ENCODE assay signal across 11 cellular contexts in the genomic region with DNA sequence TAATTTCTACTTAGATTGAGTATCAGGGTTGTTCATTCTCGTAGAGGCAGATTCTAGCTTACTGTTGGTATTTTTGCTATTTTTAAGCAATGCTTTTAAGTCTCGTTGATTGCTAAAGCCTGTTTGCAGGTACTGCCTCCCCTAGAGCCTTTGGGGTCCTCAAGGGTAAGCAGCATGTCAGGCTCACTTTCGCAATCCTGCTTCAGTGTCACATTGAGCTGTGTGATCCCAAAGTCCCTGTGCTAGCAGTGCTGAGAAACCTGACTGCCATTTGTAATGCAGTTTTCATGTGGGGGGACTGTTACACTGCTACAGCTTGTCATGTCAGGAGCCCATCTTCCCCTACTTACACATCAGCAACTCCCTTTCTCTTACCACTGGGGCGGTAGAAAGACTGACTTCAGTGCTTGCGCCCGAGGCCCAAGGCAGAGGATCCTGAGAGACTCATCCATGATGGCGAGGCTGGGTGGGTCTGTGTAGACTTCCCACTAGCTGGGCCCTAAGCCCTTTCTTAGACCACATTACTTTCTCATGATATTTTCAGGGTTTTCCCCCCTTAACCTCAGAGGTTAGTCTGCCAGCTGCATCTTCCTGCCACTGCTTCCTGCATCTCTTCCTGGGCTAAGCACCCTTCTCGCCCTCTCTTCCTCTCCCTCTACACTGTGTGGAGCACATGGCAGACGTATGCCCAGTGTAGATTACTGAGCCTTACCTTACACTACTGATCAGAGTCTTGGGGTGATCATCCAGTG. TPM values are rescaled to one million over a fixed set of nuclear protein-coding genes. Genes with fewer than 3 reads are reported as not detected.
DNase-seq lines count a peak whose midpoint lies in the region; ATAC-seq, FAIRE-seq and TF ChIP-seq lines count a peak whose summit lies in the region.
"Had no signal": no experiment of that assay in that cellular context is flagged by ENCODE, and none has a peak within 500 bp of the region (broad histone marks: within the 10 kb centered on the region; RNA-seq: fewer than 3 reads in every experiment).

No MANE protein-coding gene starts in this region.

- ATAC-seq in HepG2, result peak; percentile 76
- ATAC-seq in right lobe of liver, result no peak
- ATAC-seq in HG02981 (IDR thresholded peaks at IDR 0.05; ENCODE audit: unreplicated experiment), result peak; percentile 46
- no peak for ATAC-seq in WTC11
- ATAC-seq in stimulated activated naive B cell treated with anti-CD40 and anti-IgM and Interleukin-4, amounts not matched to agents 10 μg/mL and 1 μg/mL and 100 μg/mL, for 72 hours (replicated peaks), result peak; percentile 80 to 81
- ATAC-seq: Right ventricle myocardium inferior had no signal

- DNase-seq in HepG2 (ENCODE audit: low spot score) (peak; percentile 56), right lobe of liver (no peak), WTC11 (ENCODE audit: low spot score) (no peak), GM23248 (no peak), RPMI8226 (no peak), suprapubic skin (ENCODE audit: low spot score in 2 of 2) (no peak)
- DNase-seq in stimulated activated naive B cell treated with anti-CD40 and anti-IgM and Interleukin-4, amounts not matched to agents 10 μg/mL and 1 μg/mL and 100 μg/mL, for 72 hours, result peak; percentile 38

- no peak for TF ChIP-seq RAD21 in HepG2 (CRISPR knock-in tag; IDR thresholded peaks at IDR 0.05)

- POLR2A ChIA-PET in HepG2 (lab: Yijun Ruan, JAX) (interaction anchor here (0.7 to 1.0 kb wide), 2 partner anchors 48 to 116 kb away, joined by 3 to 4 read pairs; partner anchors contain the start of gene PRDM10), WTC11 (lab: Charles Lee) (no interaction called here)

- no TSS peak for BruUV-seq in HepG2 (replicated peaks; lab: Mats Ljungman, UMichigan)

- no peak for TF ChIP-seq CTCF in HepG2 (CRISPR knock-in tag; IDR thresholded peaks at IDR 0.05)
- no peak for TF ChIP-seq CTCF in right lobe of liver (IDR thresholded peaks at IDR 0.05)
- TF ChIP-seq CTCF in WTC11 (IDR thresholded peaks at IDR 0.05), result no peak
- no peak for TF ChIP-seq CTCF in suprapubic skin (IDR thresholded peaks at IDR 0.05)

- H3K9me2 ChIP-seq in GM23248 (ENCODE audit: insufficient read depth), result no peaks in the 10 kb centered on the region

- H3K4me1 ChIP-seq in HepG2 (ENCODE audit: insufficient read depth, low read length) (peaks cover 63% of the 10 kb centered on the region), right lobe of liver (peaks cover 0 to 55% (median 24%) of the 10 kb centered on the region in 4 donors), GM23248 (ENCODE audit: insufficient read depth) (peaks cover 7% of the 10 kb centered on the region), suprapubic skin (peaks cover 4% of the 10 kb centered on the region)

- CTCF ChIA-PET in HepG2 (lab: Yijun Ruan, JAX; ENCODE audit: low intra/inter-chr PET ratio, low total read pairs), result no interaction called here
- CTCF ChIA-PET in WTC11 (lab: Charles Lee), result interaction anchor here (0.9 kb wide), 1 partner anchor 14 kb away, joined by 3 read pairs; no protein-coding TSS in a partner anchor

- peaks cover 33% of the 10 kb centered on the region for H3K36me3 Mint-ChIP-seq in WTC11
- H3K36me3 Mint-ChIP-seq in stimulated activated naive B cell treated with anti-CD40 and anti-IgM and Interleukin-4, amounts not matched to agents 10 μg/mL and 1 μg/mL and 100 μg/mL, for 72 hours, result peaks cover 22 to 27% of the 10 kb centered on the region in 2 donors

- no peaks in the 10 kb centered on the region for H3K27me3 Mint-ChIP-seq in WTC11 (ENCODE audit: low read depth)
- no peaks in the 10 kb centered on the region for H3K27me3 Mint-ChIP-seq in stimulated activated naive B cell treated with anti-CD40 and anti-IgM and Interleukin-4, amounts not matched to agents 10 μg/mL and 1 μg/mL and 100 μg/mL, for 72 hours

- H3K9me3 Mint-ChIP-seq in WTC11, result no peaks in the 10 kb centered on the region
- no peaks in the 10 kb centered on the region for H3K9me3 Mint-ChIP-seq in stimulated activated naive B cell treated with anti-CD40 and anti-IgM and Interleukin-4, amounts not matched to agents 10 μg/mL and 1 μg/mL and 100 μg/mL, for 72 hours

- in situ Hi-C loops in HepG2 (cut with HindIII; ENCODE audit: extremely low pct_ligation_motif_present, low pct_unique_long_range_greater_than_20kb) (no loop called here), GM23248 (cut with MboI) (no loop called here)

- H4K20me1 ChIP-seq in HepG2 (ENCODE audit: insufficient read depth, low read length), result peaks cover 11% of the 10 kb centered on the region
- H4K20me1 ChIP-seq in GM23248 (ENCODE audit: insufficient read depth), result peaks cover 4% of the 10 kb centered on the region; the same call in 1 of the 2 replicates

- H3K4me1 Mint-ChIP-seq in WTC11, result peaks cover 27% of the 10 kb centered on the region
- peaks cover 57 to 94% of the 10 kb centered on the region in 2 donors for H3K4me1 Mint-ChIP-seq in stimulated activated naive B cell treated with anti-CD40 and anti-IgM and Interleukin-4, amounts not matched to agents 10 μg/mL and 1 μg/mL and 100 μg/mL, for 72 hours

- TF ChIP-seq POLR2A in HepG2 (IDR thresholded peaks at IDR 0.05; ENCODE audit: insufficient read depth in 1 of 2, low read depth in 2 of 2, low read length in 2 of 2), result no peak
- no peak for TF ChIP-seq POLR2A in right lobe of liver (IDR thresholded peaks at IDR 0.05)
- no peak for TF ChIP-seq POLR2A in suprapubic skin (IDR thresholded peaks at IDR 0.05)

- H3K79me2 ChIP-seq in HepG2 (ENCODE audit: insufficient read depth, low read length) (peaks cover 53% of the 10 kb centered on the region), GM23248 (ENCODE audit: insufficient read depth) (0 out of 2 replicates have a peak, but pooled peaks cover 15% of the 10 kb centered on the region)

- H3K27ac Mint-ChIP-seq in WTC11, result peak overlapping the region; percentile 71; the same call in 1 of the 2 replicates
- peak overlapping the region; percentile 42 for H3K27ac Mint-ChIP-seq in stimulated activated naive B cell treated with anti-CD40 and anti-IgM and Interleukin-4, amounts not matched to agents 10 μg/mL and 1 μg/mL and 100 μg/mL, for 72 hours

- no peak overlapping the region for H3K4me3 Mint-ChIP-seq in WTC11
- H3K4me3 Mint-ChIP-seq in stimulated activated naive B cell treated with anti-CD40 and anti-IgM and Interleukin-4, amounts not matched to agents 10 μg/mL and 1 μg/mL and 100 μg/mL, for 72 hours, result peak overlapping the region; percentile 9 to 29

- 0 out of 2 replicates have a peak, but pooled peaks cover 9% of the 10 kb centered on the region for H3F3A ChIP-seq in GM23248 (ENCODE audit: insufficient read depth)

- peak overlapping the region; percentile 10 for H3K27ac ChIP-seq in HepG2 (ENCODE audit: extremely low read length, insufficient read depth, low read length)
- H3K27ac ChIP-seq in right lobe of liver, result peak overlapping the region in 1 of 3 donors; percentile 24
- H3K27ac ChIP-seq in GM23248, result no peak overlapping the region
- H3K27ac ChIP-seq in suprapubic skin, result no peak overlapping the region
- H3K27ac ChIP-seq: C4-2B, skin epidermis had no signal

- H3K36me3 ChIP-seq in HepG2 (replicated peaks in 1 of 2; ENCODE audit: control insufficient read depth in 1 of 2, insufficient read depth in 2 of 2, low read length in 2 of 2) (peaks cover 18 to 75% of the 10 kb centered on the region in 2 experiments), right lobe of liver (peaks cover 0 to 16% (median 3%) of the 10 kb centered on the region in 4 donors), GM23248 (ENCODE audit: low read depth) (peaks cover 17% of the 10 kb centered on the region), suprapubic skin (peaks cover 27% of the 10 kb centered on the region)

- H3K9ac ChIP-seq in HepG2 (ENCODE audit: insufficient read depth, low read depth, low read length) (no peak overlapping the region), GM23248 (no peak overlapping the region)

- no peaks in the 10 kb centered on the region for H3K9me3 ChIP-seq in HepG2 (ENCODE audit: low read length)
- no peaks in the 10 kb centered on the region for H3K9me3 ChIP-seq in right lobe of liver
- H3K9me3 ChIP-seq in GM23248 (ENCODE audit: low read depth), result no peaks in the 10 kb centered on the region
- H3K9me3 ChIP-seq in suprapubic skin, result no peaks in the 10 kb centered on the region

- no peak for TF ChIP-seq EP300 in HepG2 (IDR thresholded peaks at IDR 0.05; ENCODE audit: low read depth in 2 of 2, low read length in 2 of 2)
- TF ChIP-seq EP300 in HepG2 (CRISPR knock-in tag; IDR thresholded peaks at IDR 0.05; ENCODE audit: borderline replicate concordance), result no peak
- TF ChIP-seq EP300 in suprapubic skin (IDR thresholded peaks at IDR 0.05), result no peak

- intact Hi-C loops in HepG2 (cut with micrococcal nuclease; ENCODE audit: unreplicated experiment) (no loop called here), right lobe of liver (cut with DNase I) (no loop called here)

- H3K4me2 ChIP-seq in HepG2 (ENCODE audit: low read depth, low read length) (no peak overlapping the region), GM23248 (ENCODE audit: unreplicated experiment) (no peak overlapping the region)

- H3K4me3 ChIP-seq in HepG2 (replicated peaks in 1 of 3; ENCODE audit: insufficient read depth in 1 of 3, low read depth in 2 of 3, low read length in 3 of 3), result no peak overlapping the region
- no peak overlapping the region for H3K4me3 ChIP-seq in right lobe of liver
- H3K4me3 ChIP-seq in GM23248, result no peak overlapping the region
- H3K4me3 ChIP-seq in suprapubic skin, result no peak overlapping the region
- H3K4me3 ChIP-seq: skin epidermis had no signal

- no peak overlapping the region for H2AFZ ChIP-seq in HepG2 (ENCODE audit: low read length)
- no peak overlapping the region for H2AFZ ChIP-seq in GM23248

- peak; percentile 74 for FAIRE-seq in HepG2 (lab: Jason Lieb, UNC)

- no peaks in the 10 kb centered on the region for H3K27me3 ChIP-seq in HepG2 (ENCODE audit: control insufficient read depth in 1 of 2, insufficient read depth in 2 of 2, low read length in 2 of 2)
- H3K27me3 ChIP-seq in right lobe of liver, result no peaks in the 10 kb centered on the region
- no peaks in the 10 kb centered on the region for H3K27me3 ChIP-seq in GM23248 (replicated peaks; ENCODE audit: insufficient read depth)
- no peaks in the 10 kb centered on the region for H3K27me3 ChIP-seq in suprapubic skin

- 90% methylated on average over 9 of the region's 9 CpGs for WGBS in HepG2 (ENCODE audit: low lambda C conversion rate)
- 60% methylated on average over 5 of the region's 9 CpGs for WGBS in right lobe of liver (ENCODE audit: insufficient coverage, low coverage, low lambda C conversion rate, missing lambda C conversion rate)
- 98% methylated on average over 9 of the region's 9 CpGs for WGBS in GM23248 (ENCODE audit: low coverage in 1 of 2, low lambda C conversion rate in 2 of 2, missing lambda C conversion rate in 2 of 2), 2 experiments
- 89% methylated on average over 9 of the region's 9 CpGs for WGBS in suprapubic skin

RNA-seq across cellular contexts. Expression of gene ST14, which starts 40.8 kb away (rescaled TPM):
- 0.69 and 1.4 TPM in 2 replicates for total RNA-seq in HepG2 (2016; rRNA removed; fragmentation: Illumina TruSeq; extraction: Trizol)
- total RNA-seq in HepG2 (2016; cell fraction: cytosol; rRNA removed; fragmentation: Illumina TruSeq; extraction: Trizol; ENCODE audit: low read depth), result 0.26 and 0.30 TPM in 2 replicates
- total RNA-seq in HepG2 (2016; cell fraction: insoluble cytoplasmic fraction; rRNA removed; fragmentation: Illumina TruSeq; extraction: Trizol), result 0.55 and 1.3 TPM in 2 replicates
- total RNA-seq in HepG2 (2016; cell fraction: membrane; rRNA removed; fragmentation: Illumina TruSeq; extraction: Trizol), result 0.65 and 0.72 TPM in 2 replicates
- 0.94 and 0.99 TPM in 2 replicates for total RNA-seq in HepG2 (2016; cell fraction: nucleus; rRNA removed; fragmentation: Illumina TruSeq; extraction: Trizol)
- 0.88 and 1.1 TPM in 2 replicates for polyA plus RNA-seq in HepG2 (2011; rRNA removed)
- polyA plus RNA-seq in HepG2 (2011; cell fraction: cytosol; rRNA removed), result 0.90 and 1.3 TPM in 2 replicates
- 2.7 and 3.0 TPM in 2 replicates for polyA plus RNA-seq in HepG2 (2011; cell fraction: nucleus; rRNA removed)
- polyA plus RNA-seq in HepG2 (2012), result 0.76 and 1.3 TPM in 2 replicates
- 0.14 and 0.15 TPM in 2 replicates for polyA plus RNA-seq in HepG2 (2016; cell fraction: cytosol; fragmentation: Illumina TruSeq; extraction: Trizol; ENCODE audit: low read depth)
- polyA plus RNA-seq in HepG2 (2016; cell fraction: insoluble cytoplasmic fraction; fragmentation: Illumina TruSeq; extraction: Trizol; ENCODE audit: low read depth), result 0.84 and 1.1 TPM in 2 replicates
- polyA plus RNA-seq in HepG2 (2016; cell fraction: membrane; fragmentation: Illumina TruSeq; extraction: Trizol; ENCODE audit: low read depth), result 0.31 and 0.55 TPM in 2 replicates
- polyA plus RNA-seq in HepG2 (2016; cell fraction: nucleus; fragmentation: Illumina TruSeq; extraction: Trizol; ENCODE audit: insufficient read depth, low read depth), result 2.0 and 2.6 TPM in 2 replicates
- polyA minus RNA-seq in HepG2 (2011; rRNA and poly(A)+ RNA removed; ENCODE audit: low replicate concordance), result 2.0 and 3.1 TPM in 2 replicates
- polyA minus RNA-seq in HepG2 (2011; cell fraction: cytosol; rRNA and poly(A)+ RNA removed), result 0.62 and 0.79 TPM in 2 replicates
- polyA minus RNA-seq in HepG2 (2011; cell fraction: nucleus; rRNA and poly(A)+ RNA removed), result 0.64 and 0.87 TPM in 2 replicates
- 10 to 100 TPM in 3 of 6 experiments, 1 to 10 TPM in 3; 2.5 to 16.7 (median 10.8) TPM for total RNA-seq in right lobe of liver
- total RNA-seq in WTC11 (2021), result 27.5 to 33.9 TPM (median 27.8 TPM) in 3 replicates
- not detected in 2 replicates for total RNA-seq in GM23248 (2014; rRNA removed; shearing (Covaris generic))
- polyA plus RNA-seq in GM23248 (2016; fragmentation: Nextera tagmentation; extraction: Ambion mirVana), result not detected in 2 replicates
- 100 to 1,000 TPM in 1 of 4 donors, 10 to 100 TPM in 3; 71.9 to 109 (median 84.6) TPM for total RNA-seq in suprapubic skin

RNA-seq across cellular contexts. Expression of gene APLP2, which starts 49.1 kb away (rescaled TPM):
- total RNA-seq in HepG2 (2016; rRNA removed; fragmentation: Illumina TruSeq; extraction: Trizol) (154 and 315 TPM in 2 replicates), right lobe of liver (100 to 1,000 TPM; 184 to 255 (median 252) TPM), WTC11 (2021) (340 to 353 TPM (median 345 TPM) in 3 replicates), suprapubic skin (100 to 1,000 TPM; 150 to 237 (median 174) TPM)
- total RNA-seq in HepG2 (2016; cell fraction: cytosol; rRNA removed; fragmentation: Illumina TruSeq; extraction: Trizol; ENCODE audit: low read depth), result 34.6 and 35.6 TPM in 2 replicates
- total RNA-seq in HepG2 (2016; cell fraction: insoluble cytoplasmic fraction; rRNA removed; fragmentation: Illumina TruSeq; extraction: Trizol), result 137 and 320 TPM in 2 replicates
- total RNA-seq in HepG2 (2016; cell fraction: membrane; rRNA removed; fragmentation: Illumina TruSeq; extraction: Trizol), result 41.4 and 45.9 TPM in 2 replicates
- 264 and 296 TPM in 2 replicates for total RNA-seq in HepG2 (2016; cell fraction: nucleus; rRNA removed; fragmentation: Illumina TruSeq; extraction: Trizol)
- polyA plus RNA-seq in HepG2 (2011; rRNA removed) (591 and 594 TPM in 2 replicates), GM23248 (2016; fragmentation: Nextera tagmentation; extraction: Ambion mirVana) (366 and 377 TPM in 2 replicates)
- polyA plus RNA-seq in HepG2 (2011; cell fraction: cytosol; rRNA removed), result 396 and 486 TPM in 2 replicates
- polyA plus RNA-seq in HepG2 (2011; cell fraction: nucleus; rRNA removed), result 223 and 286 TPM in 2 replicates
- polyA plus RNA-seq in HepG2 (2012), result 481 and 597 TPM in 2 replicates
- polyA plus RNA-seq in HepG2 (2016; cell fraction: cytosol; fragmentation: Illumina TruSeq; extraction: Trizol; ENCODE audit: low read depth), result 12.9 and 14.3 TPM in 2 replicates
- 150 and 155 TPM in 2 replicates for polyA plus RNA-seq in HepG2 (2016; cell fraction: insoluble cytoplasmic fraction; fragmentation: Illumina TruSeq; extraction: Trizol; ENCODE audit: low read depth)
- 25.1 and 29.6 TPM in 2 replicates for polyA plus RNA-seq in HepG2 (2016; cell fraction: membrane; fragmentation: Illumina TruSeq; extraction: Trizol; ENCODE audit: low read depth)
- 409 and 433 TPM in 2 replicates for polyA plus RNA-seq in HepG2 (2016; cell fraction: nucleus; fragmentation: Illumina TruSeq; extraction: Trizol; ENCODE audit: insufficient read depth, low read depth)
- 59.6 and 259 TPM in 2 replicates for polyA minus RNA-seq in HepG2 (2011; rRNA and poly(A)+ RNA removed; ENCODE audit: low replicate concordance)
- polyA minus RNA-seq in HepG2 (2011; cell fraction: cytosol; rRNA and poly(A)+ RNA removed), result 166 and 220 TPM in 2 replicates
- 124 and 168 TPM in 2 replicates for polyA minus RNA-seq in HepG2 (2011; cell fraction: nucleus; rRNA and poly(A)+ RNA removed)
- total RNA-seq in GM23248 (2014; rRNA removed; shearing (Covaris generic)), result 390 and 457 TPM in 2 replicates

Comparison
In these comparisons a context has a peak if more than half of its experiments do, and no peak if none do; other contexts are left out.
1. ATAC-seq: peak in HepG2 (single experiment), HG02981 (single experiment) and stimulated activated naive B cell treated with anti-CD40 and anti-IgM and Interleukin-4, amounts not matched to agents 10 μg/mL and 1 μg/mL and 100 μg/mL, for 72 hours (2 of 2); none in right lobe of liver (0 of 4) and WTC11 (single experiment).
2. DNase-seq: peak in HepG2 (single experiment) and stimulated activated naive B cell treated with anti-CD40 and anti-IgM and Interleukin-4, amounts not matched to agents 10 μg/mL and 1 μg/mL and 100 μg/mL, for 72 hours (single experiment); none in right lobe of liver (0 of 3), WTC11 (single experiment), GM23248 (single experiment), RPMI8226 (single experiment) and suprapubic skin (0 of 2).
3. Of the 50 proteins assayed by ChIP-seq in both HepG2 and WTC11: peak only in HepG2: ESRRA and MAX; only in WTC11: none; in both: none; in neither: 48.